In the genomic region with DNA sequence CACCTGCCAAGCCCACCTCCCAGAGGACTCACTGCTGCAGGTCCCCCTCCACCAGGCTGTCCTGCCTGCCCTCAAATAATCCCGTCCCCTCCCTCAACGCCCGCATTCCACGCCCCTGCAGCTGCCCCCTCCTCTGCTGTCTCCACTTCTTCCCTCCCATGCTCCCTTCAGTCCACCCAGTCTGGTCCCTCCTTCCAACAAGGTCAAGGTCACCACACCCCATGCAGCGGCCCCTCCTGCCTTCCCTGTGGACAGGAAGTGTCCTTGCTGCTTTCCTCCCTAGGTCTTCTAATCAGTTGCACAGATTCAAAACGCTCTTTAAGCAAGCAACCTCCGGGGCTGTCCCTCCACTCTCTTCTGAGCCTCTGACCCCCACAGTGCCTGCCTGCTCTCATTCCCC, we compare ENCODE assay signal across 12 cellular contexts.
"Had no signal": no experiment of that assay in that cellular context is flagged by ENCODE, and none has a peak within 500 bp of the region (broad histone marks: within the 10 kb centered on the region; RNA-seq: fewer than 3 reads in every experiment).

No MANE protein-coding gene starts in this region.

- H3K9me3 ChIP-seq: lower lobe of right lung, stomach had no signal

- H3K27me3 ChIP-seq: dorsolateral prefrontal cortex, stomach had no signal

- H3K4me3 ChIP-seq: lower lobe of right lung, skin epidermis, stomach had no signal

- H3K27ac Mint-ChIP-seq: activated naive CD4-positive, alpha-beta T cell treated with anti-CD3 and anti-CD28 coated beads, Interleukin-2, amount 50 U/mL, for 24 hours; progenitor cell of endocrine pancreas had no signal

- H3K9me3 Mint-ChIP-seq: activated naive CD4-positive, alpha-beta T cell treated with anti-CD3 and anti-CD28 coated beads, Interleukin-2, amount 50 U/mL, for 24 hours; naive thymus-derived CD8-positive, alpha-beta T cell had no signal

- H3K4me3 Mint-ChIP-seq: activated naive CD4-positive, alpha-beta T cell treated with anti-CD3 and anti-CD28 coated beads, Interleukin-2, amount 50 U/mL, for 24 hours; naive thymus-derived CD8-positive, alpha-beta T cell had no signal

- DNase-seq: foreskin melanocyte, lower lobe of right lung, right cardiac atrium, stomach, trophoblast cell had no signal

- H3K27me3 Mint-ChIP-seq: activated naive CD4-positive, alpha-beta T cell treated with anti-CD3 and anti-CD28 coated beads, Interleukin-2, amount 50 U/mL, for 24 hours had no signal

- FAIRE-seq: colon, keratinocyte had no signal

- H3K27ac ChIP-seq: dorsolateral prefrontal cortex, lower lobe of right lung, skin epidermis, stomach had no signal

- H3K36me3 ChIP-seq: lower lobe of right lung had no signal

- H3K4me1 Mint-ChIP-seq: activated naive CD4-positive, alpha-beta T cell treated with anti-CD3 and anti-CD28 coated beads, Interleukin-2, amount 50 U/mL, for 24 hours had no signal

- H3K36me3 Mint-ChIP-seq: activated naive CD4-positive, alpha-beta T cell treated with anti-CD3 and anti-CD28 coated beads, Interleukin-2, amount 50 U/mL, for 24 hours had no signal
